Comparison of ENCODE assay signal across 16 cellular contexts in genomic region chr19:1292419-1293151, GRCh38. TPM values are rescaled to one million over a fixed set of nuclear protein-coding genes. Genes with fewer than 3 reads are reported as not detected.
DNase-seq lines count a peak whose midpoint lies in the region; ATAC-seq, FAIRE-seq and TF ChIP-seq lines count a peak whose summit lies in the region.
"Had no signal": no experiment of that assay in that cellular context is flagged by ENCODE, and none has a peak within 500 bp of the region (broad histone marks: within the 10 kb centered on the region; RNA-seq: fewer than 3 reads in every experiment).

No MANE protein-coding gene starts in this region.

- H3K79me2 ChIP-seq in DOHH2 (ENCODE audit: control insufficient read depth, low read length) (no peaks in the 10 kb centered on the region), osteoblast (ENCODE audit: insufficient read depth, low read length) (no peaks in the 10 kb centered on the region)

- no peaks in the 10 kb centered on the region for H3K9me2 ChIP-seq in DOHH2 (replicated peaks; ENCODE audit: control insufficient read depth, low read length)

- peak overlapping the region; percentile 67 for H3K4me2 ChIP-seq in DOHH2 (ENCODE audit: low read length)
- H3K4me2 ChIP-seq in osteoblast (ENCODE audit: insufficient read depth, low read length) = no peak overlapping the region

- DNase-seq in NT2/D1 (ENCODE audit: low read depth, low spot score) (no peak), bronchial epithelial cell (ENCODE audit: low read depth) (no peak), osteoblast (ENCODE audit: insufficient read length, low spot score, missing footprints) (peak; percentile 94), NCI-H146 (lab: John Stamatoyannopoulos, UW) (no peak)
- DNase-seq in natural killer cell treated with Interleukin-12 subunit alpha and Interleukin-12 subunit beta and Interleukin-15 and Interleukin-18, amount 100 ng/mL, for 72 hours (ENCODE audit: low spot score) = no peak
- DNase-seq in activated CD4-positive, alpha-beta memory T cell treated with anti-CD3 and anti-CD28 coated beads, Interleukin-2, amount 10 ng/mL, durations not matched to agents 7 days and 5 days = no peak
- DNase-seq: AML-193; CD4-positive, alpha-beta memory T cell; H9; Kasumi-1; NCI-H1417; NCI-H2029; NCI-H2171 treated with DMSO at 0.1 percent for 48 hours; NCI-H82; RPMI8226 had no signal

- CTCF ChIA-PET in activated CD4-positive, alpha-beta memory T cell treated with anti-CD3 and anti-CD28 coated beads, Interleukin-2, amount 10 ng/mL, durations not matched to agents 7 days and 5 days (lab: Charles Lee) = no interaction called here

- H3K9ac ChIP-seq in NT2/D1 (ENCODE audit: insufficient read length, low read depth) = peak overlapping the region; percentile 5

- H3F3A ChIP-seq in DOHH2 (ENCODE audit: control insufficient read depth, insufficient read depth) = no peaks in the 10 kb centered on the region

- TF ChIP-seq CTCF in DOHH2 (IDR thresholded peaks at IDR 0.05; ENCODE audit: low read depth, low read length, poor library complexity, severe bottlenecking) = no peak
- no peak for TF ChIP-seq CTCF in bronchial epithelial cell (IDR thresholded peaks at IDR 0.05; ENCODE audit: insufficient read depth, low read length, severe bottlenecking)
- no peak for TF ChIP-seq CTCF in osteoblast (IDR thresholded peaks at IDR 0.05; ENCODE audit: extremely low read depth, low read depth, low read length)

- no peak for ATAC-seq in natural killer cell treated with Interleukin-12 subunit alpha and Interleukin-12 subunit beta and Interleukin-15 and Interleukin-18, amount 100 ng/mL, for 72 hours

- no peaks in the 10 kb centered on the region for H3K9me3 Mint-ChIP-seq in natural killer cell treated with Interleukin-12 subunit alpha and Interleukin-12 subunit beta and Interleukin-15 and Interleukin-18, amount 100 ng/mL, for 72 hours
- H3K9me3 Mint-ChIP-seq in activated CD4-positive, alpha-beta memory T cell treated with anti-CD3 and anti-CD28 coated beads, Interleukin-2, amount 10 ng/mL, durations not matched to agents 7 days and 5 days = no peaks in the 10 kb centered on the region
- H3K9me3 Mint-ChIP-seq: CD4-positive, alpha-beta memory T cell; H9 had no signal

- POLR2A ChIA-PET in activated CD4-positive, alpha-beta memory T cell treated with anti-CD3 and anti-CD28 coated beads, Interleukin-2, amount 10 ng/mL, durations not matched to agents 7 days and 5 days (lab: Charles Lee) = no interaction called here

- H4K20me1 ChIP-seq in DOHH2 (ENCODE audit: control insufficient read depth, insufficient read depth, low read depth, low read length) (no peaks in the 10 kb centered on the region), osteoblast (ENCODE audit: insufficient read depth, low read length) (no peaks in the 10 kb centered on the region)

- peaks cover 0 to 2% of the 10 kb centered on the region in 2 donors for H3K4me1 Mint-ChIP-seq in natural killer cell treated with Interleukin-12 subunit alpha and Interleukin-12 subunit beta and Interleukin-15 and Interleukin-18, amount 100 ng/mL, for 72 hours (ENCODE audit: low read depth in 2 of 2)
- H3K4me1 Mint-ChIP-seq in activated CD4-positive, alpha-beta memory T cell treated with anti-CD3 and anti-CD28 coated beads, Interleukin-2, amount 10 ng/mL, durations not matched to agents 7 days and 5 days = no peaks in the 10 kb centered on the region
- H3K4me1 Mint-ChIP-seq: CD4-positive, alpha-beta memory T cell had no signal

- H3K27ac ChIP-seq in DOHH2 (ENCODE audit: low read depth, low read length) = no peak overlapping the region
- H3K27ac ChIP-seq in osteoblast (ENCODE audit: low read depth, low read length) = no peak overlapping the region

- H3K36me3 ChIP-seq in DOHH2 (ENCODE audit: control insufficient read depth, low read length) (no peaks in the 10 kb centered on the region), NT2/D1 (ENCODE audit: insufficient read depth, insufficient read length, low read length) (peaks cover 18% of the 10 kb centered on the region), bronchial epithelial cell (ENCODE audit: control insufficient read depth, insufficient read depth, low read length) (no peaks in the 10 kb centered on the region), osteoblast (ENCODE audit: insufficient read depth, low read length) (no peaks in the 10 kb centered on the region)

- H3K9me3 ChIP-seq in DOHH2 (ENCODE audit: control insufficient read depth, insufficient read depth, low read length) (no peaks in the 10 kb centered on the region), NT2/D1 (ENCODE audit: insufficient read depth, low read length) (no peaks in the 10 kb centered on the region), osteoblast (ENCODE audit: low read depth, low read length) (no peaks in the 10 kb centered on the region)

- H3K4me1 ChIP-seq in DOHH2 (ENCODE audit: control insufficient read depth, low read length) (peaks cover 21% of the 10 kb centered on the region), NT2/D1 (ENCODE audit: insufficient read depth, insufficient read length) (peaks cover 28% of the 10 kb centered on the region), osteoblast (ENCODE audit: insufficient read depth, low read length) (no peaks in the 10 kb centered on the region)

- no peak overlapping the region for H3K27ac Mint-ChIP-seq in natural killer cell treated with Interleukin-12 subunit alpha and Interleukin-12 subunit beta and Interleukin-15 and Interleukin-18, amount 100 ng/mL, for 72 hours
- no peak overlapping the region for H3K27ac Mint-ChIP-seq in activated CD4-positive, alpha-beta memory T cell treated with anti-CD3 and anti-CD28 coated beads, Interleukin-2, amount 10 ng/mL, durations not matched to agents 7 days and 5 days

- no peak overlapping the region for H2AFZ ChIP-seq in osteoblast (ENCODE audit: low read length)

- H3K4me3 Mint-ChIP-seq in natural killer cell treated with Interleukin-12 subunit alpha and Interleukin-12 subunit beta and Interleukin-15 and Interleukin-18, amount 100 ng/mL, for 72 hours = no peak overlapping the region
- H3K4me3 Mint-ChIP-seq in activated CD4-positive, alpha-beta memory T cell treated with anti-CD3 and anti-CD28 coated beads, Interleukin-2, amount 10 ng/mL, durations not matched to agents 7 days and 5 days = no peak overlapping the region
- H3K4me3 Mint-ChIP-seq: CD4-positive, alpha-beta memory T cell had no signal

- FAIRE-seq in bronchial epithelial cell (lab: Jason Lieb, UNC) = peak; percentile 64

- H3K4me3 ChIP-seq in DOHH2 (ENCODE audit: low read length) (peak overlapping the region; percentile 52), NT2/D1 (ENCODE audit: insufficient read length, low read depth) (no peak overlapping the region), bronchial epithelial cell (ENCODE audit: low read depth, low read length) (no peak overlapping the region), osteoblast (ENCODE audit: insufficient read depth, low read length) (no peak overlapping the region)

- H3K36me3 Mint-ChIP-seq in natural killer cell treated with Interleukin-12 subunit alpha and Interleukin-12 subunit beta and Interleukin-15 and Interleukin-18, amount 100 ng/mL, for 72 hours = no peaks in the 10 kb centered on the region
- H3K36me3 Mint-ChIP-seq in activated CD4-positive, alpha-beta memory T cell treated with anti-CD3 and anti-CD28 coated beads, Interleukin-2, amount 10 ng/mL, durations not matched to agents 7 days and 5 days (ENCODE audit: low read depth) = no peaks in the 10 kb centered on the region
- H3K36me3 Mint-ChIP-seq: CD4-positive, alpha-beta memory T cell had no signal

- peaks cover 0 to 10% of the 10 kb centered on the region in 2 donors for H3K27me3 Mint-ChIP-seq in natural killer cell treated with Interleukin-12 subunit alpha and Interleukin-12 subunit beta and Interleukin-15 and Interleukin-18, amount 100 ng/mL, for 72 hours
- H3K27me3 Mint-ChIP-seq in activated CD4-positive, alpha-beta memory T cell treated with anti-CD3 and anti-CD28 coated beads, Interleukin-2, amount 10 ng/mL, durations not matched to agents 7 days and 5 days = peaks cover 13% of the 10 kb centered on the region

- peaks cover 39% of the 10 kb centered on the region for H3K27me3 ChIP-seq in DOHH2 (ENCODE audit: control insufficient read depth, low read length)
- H3K27me3 ChIP-seq in NT2/D1 (ENCODE audit: insufficient read depth, insufficient read length) = no peaks in the 10 kb centered on the region
- H3K27me3 ChIP-seq in bronchial epithelial cell (ENCODE audit: control insufficient read depth, insufficient read depth, low read length) = peaks cover 10% of the 10 kb centered on the region
- peaks cover 10% of the 10 kb centered on the region for H3K27me3 ChIP-seq in osteoblast (ENCODE audit: insufficient read depth, low read length)

RNA-seq across cellular contexts. Expression of gene EFNA2, which starts 6.9 kb away (rescaled TPM):
- total RNA-seq in bronchial epithelial cell = not detected in 2 replicates
- not detected in 2 replicates for total RNA-seq in osteoblast
- not detected for total RNA-seq in natural killer cell treated with Interleukin-12 subunit alpha and Interleukin-12 subunit beta and Interleukin-15 and Interleukin-18, amount 100 ng/mL, for 72 hours
- not detected for total RNA-seq in activated CD4-positive, alpha-beta memory T cell treated with anti-CD3 and anti-CD28 coated beads, Interleukin-2, amount 10 ng/mL, durations not matched to agents 7 days and 5 days
- total RNA-seq: CD4-positive, alpha-beta memory T cell had no signal

RNA-seq across cellular contexts. Expression of gene FAM174C, which starts 17.3 kb away (rescaled TPM):
- 20.8 and 27.1 TPM in 2 replicates for total RNA-seq in bronchial epithelial cell
- total RNA-seq in osteoblast = 21.8 and 25.0 TPM in 2 replicates
- 10 to 100 TPM; 59.5 to 94.2 TPM for total RNA-seq in natural killer cell treated with Interleukin-12 subunit alpha and Interleukin-12 subunit beta and Interleukin-15 and Interleukin-18, amount 100 ng/mL, for 72 hours
- total RNA-seq in activated CD4-positive, alpha-beta memory T cell treated with anti-CD3 and anti-CD28 coated beads, Interleukin-2, amount 10 ng/mL, durations not matched to agents 7 days and 5 days = 10 to 100 TPM; 45.9 to 50.1 TPM

RNA-seq across cellular contexts. Expression of gene CIRBP, which starts 23.5 kb away (rescaled TPM):
- total RNA-seq in bronchial epithelial cell (317 and 370 TPM in 2 replicates), osteoblast (300 and 380 TPM in 2 replicates)
- 100 to 1,000 TPM; 226 to 251 TPM for total RNA-seq in natural killer cell treated with Interleukin-12 subunit alpha and Interleukin-12 subunit beta and Interleukin-15 and Interleukin-18, amount 100 ng/mL, for 72 hours
- total RNA-seq in activated CD4-positive, alpha-beta memory T cell treated with anti-CD3 and anti-CD28 coated beads, Interleukin-2, amount 10 ng/mL, durations not matched to agents 7 days and 5 days = 100 to 1,000 TPM; 203 to 204 TPM

RNA-seq across cellular contexts. Expression of gene MIDN, which starts 44.2 kb away (rescaled TPM):
- total RNA-seq in bronchial epithelial cell = 15.8 and 31.1 TPM in 2 replicates
- total RNA-seq in osteoblast = 14.4 and 19.9 TPM in 2 replicates
- 10 to 100 TPM; 85.9 to 88.3 TPM for total RNA-seq in natural killer cell treated with Interleukin-12 subunit alpha and Interleukin-12 subunit beta and Interleukin-15 and Interleukin-18, amount 100 ng/mL, for 72 hours
- total RNA-seq in activated CD4-positive, alpha-beta memory T cell treated with anti-CD3 and anti-CD28 coated beads, Interleukin-2, amount 10 ng/mL, durations not matched to agents 7 days and 5 days = 10 to 100 TPM; 86.2 to 88.6 TPM

RNA-seq across cellular contexts. Expression of gene ATP5F1D, which starts 51.0 kb away (rescaled TPM):
- total RNA-seq in bronchial epithelial cell = 8.7 and 14.8 TPM in 2 replicates
- total RNA-seq in osteoblast = 12.4 and 13.8 TPM in 2 replicates
- 100 to 1,000 TPM; 163 to 215 TPM for total RNA-seq in natural killer cell treated with Interleukin-12 subunit alpha and Interleukin-12 subunit beta and Interleukin-15 and Interleukin-18, amount 100 ng/mL, for 72 hours
- total RNA-seq in activated CD4-positive, alpha-beta memory T cell treated with anti-CD3 and anti-CD28 coated beads, Interleukin-2, amount 10 ng/mL, durations not matched to agents 7 days and 5 days = 100 to 1,000 TPM; 171 to 173 TPM
